ENCODE assay signal across 16 cellular contexts in the genomic region with DNA sequence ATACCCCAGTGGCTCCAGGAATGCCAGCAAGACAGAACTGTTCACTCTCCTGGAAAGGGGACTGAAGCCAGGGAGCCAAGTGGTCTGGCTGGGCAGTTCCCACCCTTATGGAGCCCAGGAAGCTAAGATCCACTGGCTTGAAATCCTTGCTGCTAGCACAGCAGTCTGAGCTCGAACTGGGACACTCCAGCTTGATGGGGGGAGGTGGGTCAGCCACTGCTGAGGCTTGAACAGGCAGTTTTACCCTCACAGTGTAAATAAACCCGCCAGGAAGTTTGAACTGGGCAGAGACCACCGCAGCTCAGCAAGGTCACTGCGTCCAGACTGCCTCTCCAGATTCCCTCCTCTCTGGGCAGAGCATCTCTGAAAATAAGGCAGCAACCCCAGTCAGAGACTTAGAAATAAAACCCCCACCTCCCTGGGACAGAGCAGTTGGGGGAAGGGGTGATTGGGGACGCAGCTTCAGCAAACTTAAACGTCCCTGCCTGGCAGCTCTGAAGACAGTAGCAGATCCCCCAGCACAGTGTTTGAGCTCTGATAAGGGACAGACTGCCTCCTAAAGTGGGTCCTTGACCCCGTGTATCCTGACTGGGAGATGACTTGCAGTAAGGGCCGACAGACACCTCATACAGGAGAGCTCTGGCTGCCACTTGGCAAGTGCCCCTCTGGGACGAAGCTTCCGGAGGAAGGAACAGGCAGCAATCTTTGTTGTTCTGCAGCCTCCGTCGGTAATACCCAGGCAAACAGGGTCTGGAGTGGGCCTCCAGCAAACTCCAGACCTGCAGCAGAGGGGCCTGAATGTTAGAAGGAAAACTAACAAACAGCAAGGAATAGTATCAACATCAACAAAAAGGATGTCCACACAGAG.
A peak's percentile ranks its signal among the peaks of the same experiment; 100 is the strongest.
DNase-seq lines count a peak whose midpoint lies in the region; ATAC-seq, FAIRE-seq and TF ChIP-seq lines count a peak whose summit lies in the region.
"Had no signal": no experiment of that assay in that cellular context is flagged by ENCODE, and none has a peak within 500 bp of the region (broad histone marks: within the 10 kb centered on the region; RNA-seq: fewer than 3 reads in every experiment).

No MANE protein-coding gene starts in this region.

- H3K36me3 ChIP-seq in HepG2 (replicated peaks in 1 of 2; ENCODE audit: control insufficient read depth in 1 of 2, insufficient read depth in 2 of 2, low read length in 2 of 2) (no peaks in the 10 kb centered on the region), right lobe of liver (no peaks in the 10 kb centered on the region), K562 (ENCODE audit: control insufficient read depth, insufficient read depth, low read length) (no peaks in the 10 kb centered on the region)
- H3K36me3 ChIP-seq: BE2C had no signal

- H3K4me3 Mint-ChIP-seq in mesothelial cell of epicardium = no peak overlapping the region
- H3K4me3 Mint-ChIP-seq in stimulated activated naive B cell treated with anti-CD40 and anti-IgM and Interleukin-4, amounts not matched to agents 10 μg/mL and 1 μg/mL and 100 μg/mL, for 72 hours = no peak overlapping the region
- H3K4me3 Mint-ChIP-seq: CD4-positive, alpha-beta memory T cell had no signal

- in situ Hi-C loops in HepG2 (cut with HindIII; ENCODE audit: extremely low pct_ligation_motif_present, low pct_unique_long_range_greater_than_20kb) (no loop called here), K562 (cut with MboI) (no loop called here)

- H3K4me2 ChIP-seq in HepG2 (ENCODE audit: low read depth, low read length) (peak overlapping the region; percentile 71), K562 (ENCODE audit: insufficient read depth, low read length) (no peak overlapping the region)

- H3K27me3 ChIP-seq in HepG2 (ENCODE audit: control insufficient read depth in 1 of 2, insufficient read depth in 2 of 2, low read length in 2 of 2) (no peaks in the 10 kb centered on the region), right lobe of liver (no peaks in the 10 kb centered on the region), K562 (ENCODE audit: control insufficient read depth in 2 of 2, insufficient read depth in 2 of 2, low read length in 2 of 2) (no peaks in the 10 kb centered on the region)
- H3K27me3 ChIP-seq: BE2C had no signal

- peaks cover 20% of the 10 kb centered on the region for H3K4me1 ChIP-seq in HepG2 (ENCODE audit: insufficient read depth, low read length)
- no peaks in the 10 kb centered on the region for H3K4me1 ChIP-seq in right lobe of liver
- H3K4me1 ChIP-seq in K562 (replicated peaks in 1 of 2; ENCODE audit: control insufficient read depth in 2 of 2, insufficient read depth in 2 of 2, low read length in 2 of 2) = no peaks in the 10 kb centered on the region

- intact Hi-C loops in HepG2 (cut with micrococcal nuclease; ENCODE audit: unreplicated experiment) = no loop called here
- intact Hi-C loops in right lobe of liver (cut with DNase I) = no loop called here
- intact Hi-C loops in K562 (cut with micrococcal nuclease) = no loop called here

- TF ChIP-seq CTCF in HepG2 (CRISPR knock-in tag; IDR thresholded peaks at IDR 0.05) (no peak), right lobe of liver (IDR thresholded peaks at IDR 0.05) (no peak), K562 (IDR thresholded peaks at IDR 0.05 in 2 of 3, conservative IDR thresholded peaks at IDR 0.05 in 1 of 3; ENCODE audit: insufficient read depth in 2 of 3, low read depth in 1 of 3, low read length in 3 of 3) (no peak), mesothelial cell of epicardium (IDR thresholded peaks at IDR 0.05; ENCODE audit: unreplicated experiment) (no peak)

- no TSS peak for BruUV-seq in HepG2 (replicated peaks; lab: Mats Ljungman, UMichigan)
- no TSS peak for BruUV-seq in K562 (replicated peaks; lab: Mats Ljungman, UMichigan)

- no peak for FAIRE-seq in HepG2 (lab: Jason Lieb, UNC)
- no peak for FAIRE-seq in K562 (lab: Jason Lieb, UNC)

- H3K27ac Mint-ChIP-seq in mesothelial cell of epicardium = peak overlapping the region; percentile 84
- H3K27ac Mint-ChIP-seq in stimulated activated naive B cell treated with anti-CD40 and anti-IgM and Interleukin-4, amounts not matched to agents 10 μg/mL and 1 μg/mL and 100 μg/mL, for 72 hours = no peak overlapping the region
- H3K27ac Mint-ChIP-seq: CD4-positive, alpha-beta memory T cell had no signal

- H2AFZ ChIP-seq in HepG2 (ENCODE audit: low read length) = no peak overlapping the region
- H2AFZ ChIP-seq in K562 (ENCODE audit: low read depth, low read length) = no peak overlapping the region

- no peaks in the 10 kb centered on the region for H3K79me2 ChIP-seq in HepG2 (ENCODE audit: insufficient read depth, low read length)
- no peaks in the 10 kb centered on the region for H3K79me2 ChIP-seq in K562 (ENCODE audit: control insufficient read depth, insufficient read depth, low read length)

- TF ChIP-seq EP300 in HepG2 (IDR thresholded peaks at IDR 0.05; ENCODE audit: low read depth in 2 of 2, low read length in 2 of 2) (no peak), HepG2 (CRISPR knock-in tag; IDR thresholded peaks at IDR 0.05; ENCODE audit: borderline replicate concordance) (no peak), K562 (IDR thresholded peaks at IDR 0.05; ENCODE audit: low read length) (no peak)

- ATAC-seq in HepG2 (peak; percentile 80), right lobe of liver (no peak), K562 (no peak)
- no peak for ATAC-seq in stimulated activated naive B cell treated with anti-CD40 and anti-IgM and Interleukin-4, amounts not matched to agents 10 μg/mL and 1 μg/mL and 100 μg/mL, for 72 hours (replicated peaks)
- ATAC-seq: HCT116 had no signal

- H3K27ac ChIP-seq in HepG2 (ENCODE audit: extremely low read length, insufficient read depth, low read length) = no peak overlapping the region
- no peak overlapping the region for H3K27ac ChIP-seq in right lobe of liver
- no peak overlapping the region for H3K27ac ChIP-seq in K562 (ENCODE audit: extremely low read depth, low read depth, low read length)

- no peaks in the 10 kb centered on the region for H3K9me1 ChIP-seq in K562 (ENCODE audit: control insufficient read depth, insufficient read depth, low read length)

- peaks cover 29% of the 10 kb centered on the region for H3K4me1 Mint-ChIP-seq in mesothelial cell of epicardium
- no peaks in the 10 kb centered on the region for H3K4me1 Mint-ChIP-seq in stimulated activated naive B cell treated with anti-CD40 and anti-IgM and Interleukin-4, amounts not matched to agents 10 μg/mL and 1 μg/mL and 100 μg/mL, for 72 hours
- H3K4me1 Mint-ChIP-seq: CD4-positive, alpha-beta memory T cell had no signal

- DNase-seq in HepG2 (ENCODE audit: low spot score) = peak; percentile 9
- DNase-seq in right lobe of liver = no peak
- DNase-seq in K562 (ENCODE audit: extremely low read depth in 1 of 4, low spot score in 3 of 4) = no peak
- DNase-seq in mesothelial cell of epicardium (ENCODE audit: low spot score in 2 of 2, unreplicated experiment in 2 of 2) = no peak
- DNase-seq in GM19238 (ENCODE audit: insufficient read length, low spot score) = no peak
- no peak for DNase-seq in SW 1271 (lab: John Stamatoyannopoulos, UW)
- DNase-seq in stimulated activated naive B cell treated with anti-CD40 and anti-IgM and Interleukin-4, amounts not matched to agents 10 μg/mL and 1 μg/mL and 100 μg/mL, for 72 hours = no peak
- no peak for DNase-seq in superior temporal gyrus (ENCODE audit: extremely low spot score)
- DNase-seq: 8988T; CD4-positive, alpha-beta memory T cell; Karpas-422; NCI-H1930; NCI-H2171; NCI-H748 treated with DMSO at 0.1 percent for 48 hours had no signal

- 4% methylated on average over 5 of the region's 12 CpGs for WGBS in HepG2 (ENCODE audit: low lambda C conversion rate)
- WGBS in right lobe of liver (ENCODE audit: insufficient coverage, low coverage, low lambda C conversion rate, missing lambda C conversion rate) = 11% methylated on average over 7 of the region's 12 CpGs
- WGBS in K562 (ENCODE audit: insufficient coverage, low coverage, missing lambda C conversion rate) = 3% methylated on average over 12 of the region's 12 CpGs

- H3K27me3 Mint-ChIP-seq in mesothelial cell of epicardium (ENCODE audit: low read depth) = no peaks in the 10 kb centered on the region
- no peaks in the 10 kb centered on the region for H3K27me3 Mint-ChIP-seq in stimulated activated naive B cell treated with anti-CD40 and anti-IgM and Interleukin-4, amounts not matched to agents 10 μg/mL and 1 μg/mL and 100 μg/mL, for 72 hours
- H3K27me3 Mint-ChIP-seq: CD4-positive, alpha-beta memory T cell had no signal

- H4K20me1 ChIP-seq in HepG2 (ENCODE audit: insufficient read depth, low read length) (no peaks in the 10 kb centered on the region), K562 (replicated peaks; ENCODE audit: control insufficient read depth, insufficient read depth, low read length) (no peaks in the 10 kb centered on the region)

- TF ChIP-seq POLR2A in HepG2 (IDR thresholded peaks at IDR 0.05; ENCODE audit: insufficient read depth in 1 of 2, low read depth in 2 of 2, low read length in 2 of 2) = no peak
- TF ChIP-seq POLR2A in right lobe of liver (IDR thresholded peaks at IDR 0.05) = no peak
- no peak for TF ChIP-seq POLR2A in K562 (conservative IDR thresholded peaks at IDR 0.05)

- no peaks in the 10 kb centered on the region for H3K9me3 ChIP-seq in HepG2 (ENCODE audit: low read length)
- H3K9me3 ChIP-seq in right lobe of liver = no peaks in the 10 kb centered on the region
- H3K9me3 ChIP-seq in K562 (replicated peaks; ENCODE audit: control insufficient read depth, insufficient read depth, low read depth, low read length) = no peaks in the 10 kb centered on the region
- H3K9me3 ChIP-seq: BE2C had no signal

- peak overlapping the region; percentile 13; the same call in 1 of the 2 replicates for H3K9ac ChIP-seq in HepG2 (ENCODE audit: insufficient read depth, low read depth, low read length)
- no peak overlapping the region for H3K9ac ChIP-seq in K562 (ENCODE audit: insufficient read depth in 1 of 2, low read depth in 2 of 2, low read length in 2 of 2)

- peak overlapping the region; percentile 26 to 46 (median 33); a peak in 4 of 6 replicates for H3K4me3 ChIP-seq in HepG2 (replicated peaks in 1 of 3; ENCODE audit: insufficient read depth in 1 of 3, low read depth in 2 of 3, low read length in 3 of 3)
- no peak overlapping the region for H3K4me3 ChIP-seq in right lobe of liver
- no peak overlapping the region for H3K4me3 ChIP-seq in K562

- H3K9me3 Mint-ChIP-seq in mesothelial cell of epicardium = peaks cover 22% of the 10 kb centered on the region
- peaks cover 0 to 12% of the 10 kb centered on the region in 2 donors for H3K9me3 Mint-ChIP-seq in stimulated activated naive B cell treated with anti-CD40 and anti-IgM and Interleukin-4, amounts not matched to agents 10 μg/mL and 1 μg/mL and 100 μg/mL, for 72 hours

- POLR2A ChIA-PET in HepG2 (lab: Yijun Ruan, JAX) = no interaction called here
- POLR2A ChIA-PET in K562 (lab: Yijun Ruan, JAX) = no interaction called here

- peaks cover 15% of the 10 kb centered on the region for H3K36me3 Mint-ChIP-seq in mesothelial cell of epicardium
- no peaks in the 10 kb centered on the region for H3K36me3 Mint-ChIP-seq in stimulated activated naive B cell treated with anti-CD40 and anti-IgM and Interleukin-4, amounts not matched to agents 10 μg/mL and 1 μg/mL and 100 μg/mL, for 72 hours
- H3K36me3 Mint-ChIP-seq: CD4-positive, alpha-beta memory T cell had no signal

- CTCF ChIA-PET in HepG2 (lab: Yijun Ruan, JAX; ENCODE audit: low intra/inter-chr PET ratio, low total read pairs) = no interaction called here
- CTCF ChIA-PET in K562 (lab: Yijun Ruan, JAX; ENCODE audit: low intra/inter-chr PET ratio) = no interaction called here

- no peak for TF ChIP-seq RAD21 in HepG2 (CRISPR knock-in tag; IDR thresholded peaks at IDR 0.05)
- no peak for TF ChIP-seq RAD21 in K562 (CRISPR knock-in tag; conservative IDR thresholded peaks at IDR 0.05 in 1 of 2, IDR thresholded peaks at IDR 0.05 in 1 of 2)

Comparison
In these comparisons a context has a peak if more than half of its experiments do, and no peak if none do; other contexts are left out.
1. H3K4me3 ChIP-seq: peak in HepG2 (3 of 3); none in right lobe of liver (0 of 3) and K562 (single experiment).